8 cellular contexts compared by ENCODE assay signal in genomic region chr14:34496679-34497513, GRCh38. TPM values are rescaled to one million over a fixed set of nuclear protein-coding genes. Genes with fewer than 3 reads are reported as not detected.
DNase-seq lines count a peak whose midpoint lies in the region; ATAC-seq and TF ChIP-seq lines count a peak whose summit lies in the region.

No MANE protein-coding gene starts in this region.

- H3K27me3 ChIP-seq in Peyer's patch (no peaks in the 10 kb centered on the region), esophagus muscularis mucosa (no peaks in the 10 kb centered on the region), aorta (ENCODE audit: control insufficient read depth in 1 of 2, insufficient read depth in 2 of 2, low read length in 1 of 2) (no peaks in the 10 kb centered on the region)

- TF ChIP-seq EP300 in esophagus muscularis mucosa (IDR thresholded peaks at IDR 0.05): peak; percentile 76

- TF ChIP-seq POLR2A in Peyer's patch (IDR thresholded peaks at IDR 0.05): peak in 1 of 2 donors; percentile 51
- TF ChIP-seq POLR2A in esophagus muscularis mucosa (IDR thresholded peaks at IDR 0.05; ENCODE audit: low read depth): no peak

- TF ChIP-seq CTCF in Peyer's patch (IDR thresholded peaks at IDR 0.05) (peak in 3 of 6 experiments; percentile 19 to 39 (median 31)), esophagus muscularis mucosa (IDR thresholded peaks at IDR 0.05) (peak; percentile 6 to 37 (median 34)), mucosa of descending colon (IDR thresholded peaks at IDR 0.05) (no peak)

- H3K9me3 ChIP-seq in Peyer's patch (no peaks in the 10 kb centered on the region), esophagus muscularis mucosa (no peaks in the 10 kb centered on the region), mucosa of descending colon (no peaks in the 10 kb centered on the region), aorta (ENCODE audit: control insufficient read depth, low read length) (no peaks in the 10 kb centered on the region)

- H3K4me1 ChIP-seq in Peyer's patch: peaks cover 0 to 30% (median 3%) of the 10 kb centered on the region in 4 donors
- peaks cover 4 to 24% (median 21%) of the 10 kb centered on the region in 4 donors for H3K4me1 ChIP-seq in esophagus muscularis mucosa
- H3K4me1 ChIP-seq in mucosa of descending colon (ENCODE audit: low read depth): peaks cover 24% of the 10 kb centered on the region
- H3K4me1 ChIP-seq in aorta (ENCODE audit: control insufficient read depth in 1 of 2, insufficient read depth in 2 of 2, low read length in 2 of 2): no peaks in the 10 kb centered on the region

- DNase-seq in CD1c-positive myeloid dendritic cell (ENCODE audit: extremely low spot score): peak; percentile 3
- peak; percentile 22 to 85 (median 70) for DNase-seq in Peyer's patch
- DNase-seq in esophagus muscularis mucosa (ENCODE audit: extremely low spot score): peak; percentile 96
- peak; percentile 64 to 78 (median 71) for DNase-seq in mucosa of descending colon
- DNase-seq in aorta: peak; percentile 81 to 87
- DNase-seq in NCI-H187 (lab: John Stamatoyannopoulos, UW): no peak
- DNase-seq in NK-92 (lab: John Stamatoyannopoulos, UW; ENCODE audit: unreplicated experiment): no peak

- WGBS in esophagus muscularis mucosa: 28% methylated on average over 8 of the region's 14 CpGs
- WGBS in aorta, 2 donors: 42 to 44% methylated on average over 14 of the region's 14 CpGs

- H3K4me3 ChIP-seq in Peyer's patch (no peak overlapping the region), esophagus muscularis mucosa (peak overlapping the region in 2 of 4 donors; percentile 10 to 27), mucosa of descending colon (no peak overlapping the region), aorta (ENCODE audit: low read length in 2 of 2) (no peak overlapping the region)

- ATAC-seq in mucosa of descending colon: peak; percentile 90
- ATAC-seq in aorta (ENCODE audit: low FRiP score): peak; percentile 92
- no peak for ATAC-seq in GM18511 (IDR thresholded peaks at IDR 0.05; ENCODE audit: unreplicated experiment)

- H3K36me3 ChIP-seq in Peyer's patch: no peaks in the 10 kb centered on the region
- no peaks in the 10 kb centered on the region for H3K36me3 ChIP-seq in esophagus muscularis mucosa
- no peaks in the 10 kb centered on the region for H3K36me3 ChIP-seq in mucosa of descending colon (ENCODE audit: low read depth)
- no peaks in the 10 kb centered on the region for H3K36me3 ChIP-seq in aorta (ENCODE audit: control insufficient read depth in 1 of 2, insufficient read depth in 2 of 2, low read length in 1 of 2)

- intact Hi-C loops in esophagus muscularis mucosa (cut with DNase I): loop anchor here (2.0 to 10.0 kb wide), 2 partner anchors 34 to 132 kb away; partner anchors contain the start of gene SPTSSA
- intact Hi-C loops in mucosa of descending colon (cut with DNase I, micrococcal nuclease): no loop called here
- intact Hi-C loops in aorta (cut with DNase I): no loop called here

- peak overlapping the region; percentile 42 to 85 (median 69) for H3K27ac ChIP-seq in Peyer's patch
- peak overlapping the region; percentile 78 to 89 (median 84) for H3K27ac ChIP-seq in esophagus muscularis mucosa (replicated peaks in 1 of 4)
- no peak overlapping the region for H3K27ac ChIP-seq in aorta (ENCODE audit: low read depth in 1 of 2, low read length in 2 of 2)

RNA-seq across cellular contexts. Expression of gene SPTSSA, which starts 34.9 kb away (rescaled TPM):
- total RNA-seq in Peyer's patch (10 to 100 TPM; 17.0 to 31.4 (median 21.7) TPM), esophagus muscularis mucosa (10 to 100 TPM; 21.2 to 26.2 (median 22.1) TPM), mucosa of descending colon (10 to 100 TPM; 39.0 to 63.9 (median 44.2) TPM), aorta (10 to 100 TPM; 18.2 to 19.5 TPM)
- 10 to 100 TPM; 23.7 to 29.3 TPM for polyA plus RNA-seq in aorta

RNA-seq across cellular contexts. Expression of gene EAPP, which starts 42.6 kb away (rescaled TPM):
- total RNA-seq in Peyer's patch: 10 to 100 TPM; 27.2 to 52.0 (median 45.3) TPM
- 10 to 100 TPM; 24.1 to 33.8 (median 30.4) TPM for total RNA-seq in esophagus muscularis mucosa
- 10 to 100 TPM; 43.4 to 78.0 (median 66.0) TPM for total RNA-seq in mucosa of descending colon
- total RNA-seq in aorta: 10 to 100 TPM; 28.1 to 32.2 TPM
- 10 to 100 TPM; 37.3 to 51.5 TPM for polyA plus RNA-seq in aorta

Comparison
In these comparisons a context has a peak if more than half of its experiments do, and no peak if none do; other contexts are left out.
1. DNase-seq: peak in CD1c-positive myeloid dendritic cell (single experiment), Peyer's patch (3 of 3), esophagus muscularis mucosa (single experiment), mucosa of descending colon (3 of 3) and aorta (2 of 2); none in NCI-H187 (0 of 2) and NK-92 (single experiment).
2. H3K27ac ChIP-seq: peak in Peyer's patch (4 of 4) and esophagus muscularis mucosa (4 of 4); none in aorta (0 of 2).